8 cellular contexts compared by ENCODE assay signal in genomic region chr19:7394728-7395359, GRCh38. TPM values are rescaled to one million over a fixed set of nuclear protein-coding genes. Genes with fewer than 3 reads are reported as not detected.
DNase-seq lines count a peak whose midpoint lies in the region; ATAC-seq and TF ChIP-seq lines count a peak whose summit lies in the region.

No MANE protein-coding gene starts in this region.

- DNase-seq in AG20443 (ENCODE audit: low spot score) (peak; percentile 99), NCI-H69 (lab: John Stamatoyannopoulos, UW) (peak; percentile 93), dermis blood vessel endothelial cell (peak; percentile 94)
- DNase-seq in activated CD4-positive, alpha-beta T cell treated with anti-CD3 and anti-CD28 coated beads, Interleukin-2, amount 50 U/mL, for 48 hours = peak; percentile 82 to 86
- peak; percentile 85 for DNase-seq in stimulated activated CD4-positive, alpha-beta T cell treated with anti-CD3 and anti-CD28 coated beads, Interleukin-2, amount 100 ng/mL, for 4 hours (ENCODE audit: low read depth)

- H3K36me3 ChIP-seq in liver (ENCODE audit: control insufficient read depth in 4 of 4, insufficient read depth in 3 of 4, low read depth in 1 of 4, low read length in 3 of 4) = no peaks in the 10 kb centered on the region

- no peaks in the 10 kb centered on the region for H3K27me3 ChIP-seq in liver (ENCODE audit: control insufficient read depth in 4 of 4, insufficient read depth in 4 of 4, low read length in 3 of 4)

- H3K9me3 ChIP-seq in liver (ENCODE audit: control insufficient read depth in 4 of 4, low read length in 3 of 4) = no peaks in the 10 kb centered on the region

- H3K9ac ChIP-seq in liver (ENCODE audit: low read depth in 1 of 2, low read length in 2 of 2) = peak overlapping the region; percentile 63 to 94

- H3K4me3 ChIP-seq in liver (ENCODE audit: low read depth in 1 of 3, low read length in 3 of 3) = peak overlapping the region; percentile 83 to 91 (median 89)

- TF ChIP-seq RAD21 in liver (IDR thresholded peaks at IDR 0.05) = peak in 1 of 2 donors; percentile 32

- WGBS in liver = under 1% methylated on average over 61 of the region's 61 CpGs

- peak; percentile 89 for TF ChIP-seq POLR2A in GM19099 (IDR thresholded peaks at IDR 0.05; ENCODE audit: extremely low read depth, insufficient read length, low read depth)

- no peak for TF ChIP-seq CTCF in liver (IDR thresholded peaks at IDR 0.05; ENCODE audit: low read depth, low read length, missing input control)

- H3K27ac ChIP-seq in liver (ENCODE audit: low read depth in 1 of 2, low read length in 2 of 2) = peak overlapping the region; percentile 63 to 65

- peak; percentile 55 for ATAC-seq in HG03460 (IDR thresholded peaks at IDR 0.05; ENCODE audit: unreplicated experiment)

- H3K4me1 ChIP-seq in liver (ENCODE audit: control insufficient read depth in 4 of 4, insufficient read depth in 4 of 4, low read length in 3 of 4) = peaks cover 3 to 37% (median 25%) of the 10 kb centered on the region in 4 donors

TF ChIP-seq in liver, 16 proteins besides CTCF, POLR2A, EP300 and RAD21:
- TF ChIP-seq FOXA1 (IDR thresholded peaks at IDR 0.05) = no peak
- peak; percentile 57 for TF ChIP-seq NR2F2 (IDR thresholded peaks at IDR 0.05)
- TF ChIP-seq GABPA (IDR thresholded peaks at IDR 0.05 in 1 of 2, conservative IDR thresholded peaks at IDR 0.05 in 1 of 2) = peak; percentile 31 to 91
- no peak for TF ChIP-seq REST (IDR thresholded peaks at IDR 0.05)
- TF ChIP-seq SP1 (IDR thresholded peaks at IDR 0.05) = peak; percentile 39

RNA-seq across cellular contexts. Expression of gene ARHGEF18, which starts 46.1 kb away (rescaled TPM):
- 37.8 and 45.3 TPM in 2 replicates for total RNA-seq in dermis blood vessel endothelial cell
- 10 to 100 TPM; 19.2 to 28.8 TPM for total RNA-seq in liver
- polyA plus RNA-seq in liver = 10 to 100 TPM in 1 of 2 donors, 1 to 10 TPM in 1; 3.3 to 10.6 TPM

Comparison
In these comparisons a context has a peak if more than half of its experiments do, and no peak if none do; other contexts are left out.
1. Peak in every context shown above with its lines: DNase-seq, ATAC-seq, H3K4me3 ChIP-seq and H3K27ac ChIP-seq.